ENCODE assay signal across 1 cellular context in the genomic region with DNA sequence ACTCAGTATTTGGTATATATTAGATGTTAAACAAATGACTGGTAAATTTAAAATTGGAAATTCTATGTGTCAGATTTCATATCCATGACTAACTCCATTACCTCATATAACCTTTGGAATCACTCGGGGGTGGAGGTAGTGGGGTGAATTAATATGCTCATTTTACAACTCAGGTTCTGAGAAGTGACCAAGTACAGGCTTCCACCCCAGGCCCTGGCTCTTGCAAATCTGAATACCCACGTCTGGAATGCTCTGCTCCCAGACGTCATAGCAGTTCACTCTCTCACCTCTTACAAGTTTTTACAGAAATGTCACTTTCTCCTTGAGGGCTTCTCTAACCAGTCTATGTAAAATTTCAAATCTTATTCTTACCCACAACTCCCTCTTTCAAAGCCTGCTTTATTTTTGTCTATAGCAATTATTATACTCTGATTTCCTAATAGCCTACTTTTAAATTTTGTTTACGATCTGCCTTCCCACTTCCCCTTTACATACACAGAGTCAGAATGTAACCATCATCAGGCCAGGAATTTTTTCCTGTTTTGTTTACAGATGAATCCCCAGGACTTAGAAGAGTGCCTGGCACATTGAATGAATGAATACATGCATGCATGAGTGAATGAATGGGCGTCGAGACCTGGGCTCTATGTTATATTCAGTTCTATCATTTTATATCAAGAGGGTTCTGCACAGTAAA.
A peak's percentile ranks its signal among the peaks of the same experiment; 100 is the strongest.
TF ChIP-seq lines count a peak whose summit lies in the region.

No MANE protein-coding gene starts in this region.

TF ChIP-seq in A549, 52 proteins besides CTCF, POLR2A, EP300 and RAD21 (continued from another document):
- TF ChIP-seq GATA3 (IDR thresholded peaks at IDR 0.05; ENCODE audit: borderline replicate concordance) (peak; percentile 79), JUN (IDR thresholded peaks at IDR 0.05) (peak; percentile 62 to 88; a peak in 4 of 5 replicates), SMC3 (IDR thresholded peaks at IDR 0.05) (peak; percentile 28; the same call in 1 of the 3 replicates), ESRRA (IDR thresholded peaks at IDR 0.05; ENCODE audit: borderline replicate concordance, low read length) (no peak), RNF2 (IDR thresholded peaks at IDR 0.05; ENCODE audit: borderline replicate concordance, low read depth) (no peak), CEBPB (IDR thresholded peaks at IDR 0.05) (peak in 1 of 2 experiments; percentile 60; a peak in 1 of 4 replicates), JUNB (IDR thresholded peaks at IDR 0.05) (peak; percentile 91), FOSB (CRISPR knock-in tag; IDR thresholded peaks at IDR 0.05) (0 out of 2 replicates have a peak, but pooled peaks have one; percentile 69), FOSL2 (IDR thresholded peaks at IDR 0.05) (peak; percentile 74), FOSL2 (CRISPR knock-in tag; IDR thresholded peaks at IDR 0.05) (peak; percentile 88), TFCP2L1 (CRISPR knock-in tag; IDR thresholded peaks at IDR 0.05) (no peak), POLR2AphosphoS2 (conservative IDR thresholded peaks at IDR 0.05; ENCODE audit: low read length) (no peak), ZFP36 (IDR thresholded peaks at IDR 0.05; ENCODE audit: borderline replicate concordance, partially characterized antibody) (no peak), RFX5 (IDR thresholded peaks at IDR 0.05) (no peak), HOXA7 (CRISPR knock-in tag; IDR thresholded peaks at IDR 0.05) (peak; percentile 75; the same call in 1 of the 2 replicates)
- TF ChIP-seq, protein P1, sequence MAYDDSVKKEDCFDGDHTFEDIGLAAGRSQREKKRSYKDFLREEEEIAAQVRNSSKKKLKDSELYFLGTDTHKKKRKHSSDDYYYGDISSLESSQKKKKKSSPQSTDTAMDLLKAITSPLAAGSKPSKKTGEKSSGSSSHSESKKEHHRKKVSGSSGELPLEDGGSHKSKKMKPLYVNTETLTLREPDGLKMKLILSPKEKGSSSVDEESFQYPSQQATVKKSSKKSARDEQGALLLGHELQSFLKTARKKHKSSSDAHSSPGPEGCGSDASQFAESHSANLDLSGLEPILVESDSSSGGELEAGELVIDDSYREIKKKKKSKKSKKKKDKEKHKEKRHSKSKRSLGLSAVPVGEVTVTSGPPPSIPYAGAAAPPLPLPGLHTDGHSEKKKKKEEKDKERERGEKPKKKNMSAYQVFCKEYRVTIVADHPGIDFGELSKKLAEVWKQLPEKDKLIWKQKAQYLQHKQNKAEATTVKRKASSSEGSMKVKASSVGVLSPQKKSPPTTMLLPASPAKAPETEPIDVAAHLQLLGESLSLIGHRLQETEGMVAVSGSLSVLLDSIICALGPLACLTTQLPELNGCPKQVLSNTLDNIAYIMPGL (CRISPR knock-in tag; IDR thresholded peaks at IDR 0.05; ENCODE audit: borderline replicate concordance) = no peak
- TF ChIP-seq, protein P2, sequence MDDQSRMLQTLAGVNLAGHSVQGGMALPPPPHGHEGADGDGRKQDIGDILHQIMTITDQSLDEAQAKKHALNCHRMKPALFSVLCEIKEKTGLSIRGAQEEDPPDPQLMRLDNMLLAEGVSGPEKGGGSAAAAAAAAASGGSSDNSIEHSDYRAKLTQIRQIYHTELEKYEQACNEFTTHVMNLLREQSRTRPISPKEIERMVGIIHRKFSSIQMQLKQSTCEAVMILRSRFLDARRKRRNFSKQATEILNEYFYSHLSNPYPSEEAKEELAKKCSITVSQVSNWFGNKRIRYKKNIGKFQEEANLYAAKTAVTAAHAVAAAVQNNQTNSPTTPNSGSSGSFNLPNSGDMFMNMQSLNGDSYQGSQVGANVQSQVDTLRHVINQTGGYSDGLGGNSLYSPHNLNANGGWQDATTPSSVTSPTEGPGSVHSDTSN (IDR thresholded peaks at IDR 0.05) = 0 out of 2 replicates have a peak, but pooled peaks have one; percentile 26
